ENCODE assay signal across 15 cellular contexts in the genomic region with DNA sequence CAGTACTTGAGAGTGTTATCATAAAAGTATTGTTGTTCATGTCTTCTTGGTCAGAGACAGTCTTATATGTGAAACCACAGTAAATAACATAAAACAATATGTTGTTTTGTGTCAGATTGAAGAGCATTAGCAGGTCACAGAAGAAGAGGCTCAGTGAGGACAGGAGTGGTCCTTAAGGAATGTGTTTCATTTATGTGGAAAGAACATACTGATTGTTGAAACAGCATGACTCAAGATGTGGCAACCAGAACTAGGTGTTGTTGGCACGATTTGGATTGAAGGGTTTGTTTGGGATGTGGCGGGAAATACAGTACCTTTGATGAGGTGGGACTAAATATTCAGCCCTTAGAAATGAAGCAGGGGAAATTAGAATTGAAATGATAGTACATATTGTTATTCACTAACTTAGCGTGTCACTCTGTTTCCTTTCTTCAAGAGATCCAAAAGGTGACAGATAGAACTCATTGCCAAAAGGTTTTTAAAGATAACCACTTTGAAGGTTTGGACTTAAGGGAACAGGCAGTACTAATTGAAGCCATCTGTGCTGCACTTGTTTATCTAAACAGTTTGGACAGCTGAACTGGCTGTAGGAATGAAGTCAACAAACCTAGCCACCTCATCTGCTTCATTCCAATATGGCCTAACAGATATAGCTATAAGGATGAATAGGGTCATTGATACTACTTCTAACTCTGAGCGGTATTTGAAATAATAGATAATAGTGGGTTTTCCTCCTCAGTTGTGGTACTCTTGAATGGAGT. TPM values are rescaled to one million over a fixed set of nuclear protein-coding genes. Genes with fewer than 3 reads are reported as not detected.
A peak's percentile ranks its signal among the peaks of the same experiment; 100 is the strongest.
DNase-seq lines count a peak whose midpoint lies in the region; ATAC-seq and TF ChIP-seq lines count a peak whose summit lies in the region.
"Had no signal": no experiment of that assay in that cellular context is flagged by ENCODE, and none has a peak within 500 bp of the region (broad histone marks: within the 10 kb centered on the region; RNA-seq: fewer than 3 reads in every experiment).

No MANE protein-coding gene starts in this region.

- H3K36me3 ChIP-seq in adipocyte (ENCODE audit: control insufficient read depth, insufficient read depth, low read length, severe bottlenecking) (peaks cover 36% of the 10 kb centered on the region), mucosa of descending colon (ENCODE audit: low read depth) (no peaks in the 10 kb centered on the region)
- H3K36me3 ChIP-seq: vagina had no signal

- H3K4me1 ChIP-seq in adipocyte (ENCODE audit: control insufficient read depth, insufficient read depth, low read length) (peaks cover 10% of the 10 kb centered on the region), mucosa of descending colon (ENCODE audit: low read depth) (no peaks in the 10 kb centered on the region)
- H3K4me1 ChIP-seq: psoas muscle, vagina had no signal

- H3K9me3 ChIP-seq in AG04450 (ENCODE audit: control insufficient read depth, insufficient read depth, low read length) (no peaks in the 10 kb centered on the region), adipocyte (ENCODE audit: control insufficient read depth, low read length) (peaks cover 6% of the 10 kb centered on the region), mucosa of descending colon (no peaks in the 10 kb centered on the region)
- H3K9me3 ChIP-seq: psoas muscle, vagina had no signal

- TF ChIP-seq CTCF in AG04450 (IDR thresholded peaks at IDR 0.05; ENCODE audit: low read depth, low read length): no peak
- TF ChIP-seq CTCF in HFF-Myc (IDR thresholded peaks at IDR 0.05; ENCODE audit: low read depth, low read length, missing control alignments): no peak
- no peak for TF ChIP-seq CTCF in fibroblast of pulmonary artery (IDR thresholded peaks at IDR 0.05; ENCODE audit: low read length, missing control alignments)
- TF ChIP-seq CTCF in mucosa of descending colon (IDR thresholded peaks at IDR 0.05): no peak

- CTCF ChIA-PET in AG04450 (lab: Charles Lee): interaction anchor here (0.6 to 1.4 kb wide), 4 partner anchors 13 to 264 kb away, joined by 3 to 10 read pairs (median 4); no protein-coding TSS in a partner anchor

- DNase-seq in AG04450 (ENCODE audit: low read depth, low spot score): peak; percentile 51
- peak; percentile 45 for DNase-seq in HFF-Myc (ENCODE audit: extremely low read depth, low read depth)
- DNase-seq in adipocyte (ENCODE audit: low read depth): peak; percentile 65
- peak; percentile 35 for DNase-seq in fibroblast of pulmonary artery (ENCODE audit: low read depth)
- no peak for DNase-seq in NCI-H2171 treated with DMSO at 0.1 percent for 48 hours (lab: John Stamatoyannopoulos, UW)
- no peak for DNase-seq in mucosa of descending colon
- DNase-seq in head of caudate nucleus: no peak
- no peak for DNase-seq in effector CD8-positive, alpha-beta T cell (lab: John Stamatoyannopoulos, UW)
- DNase-seq: activated CD8-positive, alpha-beta T cell treated with anti-CD3 and anti-CD28 coated beads, Interleukin-2, amount 10 ng/mL, durations not matched to agents 7 days and 5 days; hippocampal formation; NCI-H1105; NCI-H345; psoas muscle had no signal

- H3K27ac ChIP-seq in AG04450 (ENCODE audit: low read depth, low read length): no peak overlapping the region
- H3K27ac ChIP-seq: psoas muscle, vagina had no signal

- H3K4me3 ChIP-seq in AG04450 (ENCODE audit: low read depth, low read length) (no peak overlapping the region), HFF-Myc (replicated peaks; ENCODE audit: low read depth, low read length) (no peak overlapping the region), adipocyte (ENCODE audit: low read length) (no peak overlapping the region), fibroblast of pulmonary artery (replicated peaks; ENCODE audit: low read depth, low read length) (no peak overlapping the region), mucosa of descending colon (no peak overlapping the region)
- H3K4me3 ChIP-seq: GM12878, psoas muscle, vagina had no signal

- no peak for ATAC-seq in mucosa of descending colon
- ATAC-seq: activated CD8-positive, alpha-beta T cell treated with anti-CD3 and anti-CD28 coated beads, Interleukin-2, amount 10 ng/mL, durations not matched to agents 7 days and 5 days; GM12878; psoas muscle had no signal

- POLR2A ChIA-PET in AG04450 (lab: Yijun Ruan, JAX): interaction anchor here (0.5 to 0.6 kb wide), 2 partner anchors 13 to 564 kb away, joined by 3 to 7 read pairs; no protein-coding TSS in a partner anchor

- no peaks in the 10 kb centered on the region for H3K27me3 ChIP-seq in AG04450 (ENCODE audit: control insufficient read depth, insufficient read depth, low read length)
- H3K27me3 ChIP-seq in adipocyte (replicated peaks; ENCODE audit: control insufficient read depth, insufficient read depth, low read length): no peaks in the 10 kb centered on the region
- H3K27me3 ChIP-seq: vagina had no signal

- no peak overlapping the region for H3K9ac ChIP-seq in adipocyte (ENCODE audit: low read length)

- intact Hi-C loops in mucosa of descending colon (cut with DNase I, micrococcal nuclease): no loop called here
- intact Hi-C loops in head of caudate nucleus (cut with DNase I): no loop called here

RNA-seq across cellular contexts. Expression of a gene that starts 14.4 kb away (rescaled TPM):
- 61.5 and 67.2 TPM in 2 replicates for polyA plus RNA-seq in AG04450 (2011; rRNA removed)
- polyA minus RNA-seq in AG04450 (2011; rRNA and poly(A)+ RNA removed): 79.3 and 113 TPM in 2 replicates
- total RNA-seq in mucosa of descending colon: 10 to 100 TPM; 25.9 to 49.9 (median 36.4) TPM

Comparison
In these comparisons a context has a peak if more than half of its experiments do, and no peak if none do; other contexts are left out.
1. DNase-seq: peak in AG04450 (single experiment), HFF-Myc (single experiment), adipocyte (single experiment) and fibroblast of pulmonary artery (single experiment); none in NCI-H2171 treated with DMSO at 0.1 percent for 48 hours (single experiment), mucosa of descending colon (0 of 3), head of caudate nucleus (0 of 42) and effector CD8-positive, alpha-beta T cell (single experiment).